In genomic region chr17:14295676-14296075, GRCh38 we compare ENCODE assay signal across 21 cellular contexts. TPM values are rescaled to one million over a fixed set of nuclear protein-coding genes. Genes with fewer than 3 reads are reported as not detected.
"Had no signal": no experiment of that assay in that cellular context is flagged by ENCODE, and none has a peak within 500 bp of the region (broad histone marks: within the 10 kb centered on the region; RNA-seq: fewer than 3 reads in every experiment).

No MANE protein-coding gene starts in this region.

- H3K4me3 Mint-ChIP-seq: mesothelial cell of epicardium had no signal

- DNase-seq: activated CD4-positive, CD25-positive, alpha-beta regulatory T cell treated with anti-CD3 and anti-CD28 coated beads, Interleukin-2, amount 50 U/mL, for 72 hours; activated naive CD4-positive, alpha-beta T cell treated with anti-CD3 and anti-CD28 coated beads, Interleukin-2, amount 10 ng/mL, durations not matched to agents 7 days and 5 days; activated T-cell treated with anti-CD3 and anti-CD28 coated beads, Interleukin-2, amount 50 U/mL, for 72 hours; adrenal gland; cerebellar nuclear complex; cortex of kidney; gastrocnemius medialis; left lung; right lobe of liver; small intestine; stimulated activated CD4-positive, alpha-beta T cell treated with anti-CD3 and anti-CD28 coated beads, Interleukin-15, amount 100 ng/mL, for 24 hours; stimulated activated CD4-positive, alpha-beta T cell treated with anti-CD3 and anti-CD28 coated beads, Interleukin-2, amount 100 ng/mL, for 48 hours; stimulated activated naive CD8-positive, alpha-beta T cell treated with anti-CD3 and anti-CD28 coated beads, Interleukin-15, amount 100 ng/mL, for 72 hours; T-cell had no signal

- ATAC-seq: activated T-cell treated with anti-CD3 and anti-CD28 coated beads, Interleukin-2, amount 50 U/mL, for 72 hours; gastrocnemius medialis; left lung; right lobe of liver; stimulated activated naive CD8-positive, alpha-beta T cell treated with anti-CD3 and anti-CD28 coated beads, Interleukin-15, amount 100 ng/mL, for 72 hours; T-cell had no signal

- H3K27ac Mint-ChIP-seq: activated T-cell treated with anti-CD3 and anti-CD28 coated beads, Interleukin-2, amount 50 U/mL, for 72 hours; mesothelial cell of epicardium; stimulated activated naive CD8-positive, alpha-beta T cell treated with anti-CD3 and anti-CD28 coated beads, Interleukin-15, amount 100 ng/mL, for 72 hours had no signal

- H3K36me3 Mint-ChIP-seq: activated naive CD4-positive, alpha-beta T cell treated with anti-CD3 and anti-CD28 coated beads, Interleukin-2, amount 10 ng/mL, durations not matched to agents 7 days and 5 days; mesothelial cell of epicardium; T-cell had no signal

- H3K9me3 Mint-ChIP-seq: activated naive CD4-positive, alpha-beta T cell treated with anti-CD3 and anti-CD28 coated beads, Interleukin-2, amount 10 ng/mL, durations not matched to agents 7 days and 5 days; activated T-cell treated with anti-CD3 and anti-CD28 coated beads, Interleukin-2, amount 50 U/mL, for 72 hours; stimulated activated naive CD8-positive, alpha-beta T cell treated with anti-CD3 and anti-CD28 coated beads, Interleukin-15, amount 100 ng/mL, for 72 hours; T-cell had no signal

RNA-seq across cellular contexts. Expression of gene CDRT15, which starts 59.0 kb away (rescaled TPM):
- total RNA-seq: activated CD8-positive, alpha-beta memory T cell treated with anti-CD3 and anti-CD28 coated beads for 36 hours; activated T-cell treated with anti-CD3 and anti-CD28 coated beads, Interleukin-2, amount 50 U/mL, for 72 hours; adrenal gland; astrocyte; bronchial epithelial cell; gastrocnemius medialis; kidney epithelial cell; left lung; lung microvascular endothelial cell; mesothelial cell of epicardium; right lobe of liver; T-cell; temporal lobe had no signal
